20 cellular contexts compared by ENCODE assay signal in the genomic region with DNA sequence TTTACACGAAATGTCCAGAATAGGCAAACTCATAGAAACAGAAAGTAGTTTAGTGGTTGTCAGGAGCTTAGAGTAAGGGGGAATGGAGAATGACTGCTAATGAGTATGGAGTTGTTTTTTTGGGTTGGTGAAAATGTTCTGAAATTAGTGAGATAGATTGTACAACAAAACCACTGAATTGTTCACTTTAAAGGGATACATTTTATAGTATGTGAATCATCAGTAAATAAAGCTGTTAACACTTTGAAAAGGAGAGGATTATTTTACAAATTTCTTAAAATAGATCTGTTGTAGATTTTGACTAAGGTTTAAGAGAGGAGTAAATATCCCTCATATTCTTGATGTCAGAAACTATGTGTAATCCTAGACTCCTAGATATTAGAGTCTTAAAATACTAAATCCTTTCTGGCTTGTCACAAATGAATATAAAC.
DNase-seq lines count a peak whose midpoint lies in the region; ATAC-seq, FAIRE-seq and TF ChIP-seq lines count a peak whose summit lies in the region.
"Had no signal": no experiment of that assay in that cellular context is flagged by ENCODE, and none has a peak within 500 bp of the region (broad histone marks: within the 10 kb centered on the region; RNA-seq: fewer than 3 reads in every experiment).

No MANE protein-coding gene starts in this region.

- no peaks in the 10 kb centered on the region for H3F3A ChIP-seq in neural progenitor cell (ENCODE audit: low read depth)

- H3K4me1 Mint-ChIP-seq in neural progenitor cell: no peaks in the 10 kb centered on the region

- no peak overlapping the region for H2AFZ ChIP-seq in neural progenitor cell (replicated peaks)

- no peak overlapping the region for H3K4me3 ChIP-seq in neural progenitor cell
- H3K4me3 ChIP-seq: BLaER1 treated with 17β-estradiol and CSF1 and Interleukin-3, amounts not matched to agents 10 nM and 100 nM had no signal

- no peaks in the 10 kb centered on the region for H3K4me1 ChIP-seq in neural progenitor cell

- H4K20me1 ChIP-seq in neural progenitor cell (ENCODE audit: low read depth): no peaks in the 10 kb centered on the region

- H3K27me3 Mint-ChIP-seq in neural progenitor cell (ENCODE audit: insufficient read depth, low read depth): peaks cover 2% of the 10 kb centered on the region
- H3K27me3 Mint-ChIP-seq: naive thymus-derived CD8-positive, alpha-beta T cell; T-cell had no signal

- no peak overlapping the region for H3K27ac ChIP-seq in neural progenitor cell
- H3K27ac ChIP-seq: BLaER1 treated with 17β-estradiol and CSF1 and Interleukin-3, amounts not matched to agents 10 nM and 100 nM had no signal

- no peak overlapping the region for H3K9ac ChIP-seq in neural progenitor cell
- H3K9ac ChIP-seq: BLaER1 treated with 17β-estradiol and CSF1 and Interleukin-3, amounts not matched to agents 10 nM and 100 nM had no signal

- H3K36me3 Mint-ChIP-seq in neural progenitor cell: peaks cover 3% of the 10 kb centered on the region
- H3K36me3 Mint-ChIP-seq: naive thymus-derived CD8-positive, alpha-beta T cell; T-cell had no signal

- FAIRE-seq in islet of Langerhans (lab: Jason Lieb, UNC) (peak; percentile 13), HTR-8/SVneo (lab: Jason Lieb, UNC) (no peak)

- H3K4me3 Mint-ChIP-seq in neural progenitor cell: no peak overlapping the region
- H3K4me3 Mint-ChIP-seq: naive thymus-derived CD8-positive, alpha-beta T cell; T-cell had no signal

- H3K27me3 ChIP-seq in neural progenitor cell: no peaks in the 10 kb centered on the region
- H3K27me3 ChIP-seq: BLaER1 treated with 17β-estradiol and CSF1 and Interleukin-3, amounts not matched to agents 10 nM and 100 nM had no signal

- H3K4me2 ChIP-seq in neural progenitor cell: no peak overlapping the region

- no peak for TF ChIP-seq CTCF in neural progenitor cell (IDR thresholded peaks at IDR 0.05)

- H3K9me3 ChIP-seq in neural progenitor cell (ENCODE audit: low read depth): no peaks in the 10 kb centered on the region

- no peaks in the 10 kb centered on the region for H3K36me3 ChIP-seq in neural progenitor cell

- ATAC-seq in GM18502 (IDR thresholded peaks at IDR 0.05; ENCODE audit: poor library complexity, unreplicated experiment) (peak; percentile 74), GM21717 (IDR thresholded peaks at IDR 0.05; ENCODE audit: unreplicated experiment) (peak; percentile 69), HG03442 (IDR thresholded peaks at IDR 0.05; ENCODE audit: unreplicated experiment) (peak; percentile 58)
- ATAC-seq: left colon; naive thymus-derived CD8-positive, alpha-beta T cell; Panc1; right cardiac atrium; T-cell had no signal

- no peak overlapping the region for H3K27ac Mint-ChIP-seq in neural progenitor cell
- H3K27ac Mint-ChIP-seq: naive thymus-derived CD8-positive, alpha-beta T cell; T-cell had no signal

- no peak for DNase-seq in globus pallidus (ENCODE audit: low spot score)
- DNase-seq in HTR-8/SVneo (ENCODE audit: insufficient read length, low spot score): no peak
- no peak for DNase-seq in neural progenitor cell (ENCODE audit: low spot score)
- DNase-seq in NAMALWA (ENCODE audit: low spot score): no peak
- DNase-seq: activated CD4-positive, alpha-beta T cell treated with anti-CD3 and anti-CD28 coated beads for 1 hour; glutamatergic neuron; left colon; naive thymus-derived CD8-positive, alpha-beta T cell; NCI-H1048; NCI-H345; right cardiac atrium; stimulated activated CD4-positive, alpha-beta T cell treated with anti-CD3 and anti-CD28 coated beads, Interleukin-4, amount 100 ng/mL, for 4 hours; stimulated activated naive CD4-positive, alpha-beta T cell; T-cell had no signal

- H3K79me2 ChIP-seq in neural progenitor cell (ENCODE audit: low read depth): peaks cover 48% of the 10 kb centered on the region

- peaks cover 4% of the 10 kb centered on the region for H3K9me3 Mint-ChIP-seq in neural progenitor cell
- H3K9me3 Mint-ChIP-seq: naive thymus-derived CD8-positive, alpha-beta T cell; T-cell had no signal
